27 cellular contexts compared by ENCODE assay signal in genomic region chr15:33108518-33108917, GRCh38.
"Had no signal": no experiment of that assay in that cellular context is flagged by ENCODE, and none has a peak within 500 bp of the region (broad histone marks: within the 10 kb centered on the region; RNA-seq: fewer than 3 reads in every experiment).

No MANE protein-coding gene starts in this region.

- H3K36me3 Mint-ChIP-seq: brain, WTC11 had no signal

- H3K27ac Mint-ChIP-seq: activated CD8-positive, alpha-beta T cell treated with anti-CD3 and anti-CD28 coated beads, Interleukin-2, amount 10 ng/mL, durations not matched to agents 7 days and 5 days; activated naive CD4-positive, alpha-beta T cell treated with anti-CD3 and anti-CD28 coated beads, Interleukin-2, amount 50 U/mL, for 72 hours; activated naive CD8-positive, alpha-beta T cell treated with anti-CD3 and anti-CD28 coated beads, Interleukin-2, amount 50 U/mL, for 24 hours; brain; T-helper 17 cell; WTC11 had no signal

- H3K4me3 ChIP-seq: cardiac muscle cell, SJSA1 had no signal

- DNase-seq: activated CD4-positive, alpha-beta T cell treated with anti-CD3 and anti-CD28 coated beads for 48 hours; activated CD4-positive, alpha-beta T cell treated with anti-CD3 and anti-CD28 coated beads, Interleukin-2, amount 50 U/mL, for 4 hours; activated CD4-positive, CD25-positive, alpha-beta regulatory T cell treated with anti-CD3 and anti-CD28 coated beads, Interleukin-2, amount 50 U/mL, for 72 hours; activated CD8-positive, alpha-beta memory T cell treated with anti-CD3 and anti-CD28 coated beads, Interleukin-2, amount 50 U/mL, for 48 hours; activated CD8-positive, alpha-beta T cell treated with anti-CD3 and anti-CD28 coated beads, Interleukin-2, amount 10 ng/mL, durations not matched to agents 7 days and 5 days; activated naive CD8-positive, alpha-beta T cell treated with anti-CD3 and anti-CD28 coated beads, Interleukin-2, amount 50 U/mL, for 24 hours; activated T-cell treated with anti-CD3 and anti-CD28 coated beads, Interleukin-2, amount 50 U/mL, for 1 hour; amniotic stem cell; NCI-H1092; NCI-H1417; NCI-H1694; NCI-H2029; NCI-H2107; NCI-H2171 treated with DMSO at 0.1 percent for 48 hours; NCI-H526 treated with DMSO at 0.1 percent for 48 hours; NCI-H82; OCI-M1; SHP77; T-helper 17 cell; T-helper 9 cell had no signal

- H3K27me3 ChIP-seq: cardiac muscle cell, SJSA1 had no signal

- H3K9me3 ChIP-seq: SJSA1 had no signal

- ATAC-seq: activated CD8-positive, alpha-beta T cell treated with anti-CD3 and anti-CD28 coated beads, Interleukin-2, amount 10 ng/mL, durations not matched to agents 7 days and 5 days; activated naive CD4-positive, alpha-beta T cell treated with anti-CD3 and anti-CD28 coated beads, Interleukin-2, amount 50 U/mL, for 72 hours; activated naive CD8-positive, alpha-beta T cell treated with anti-CD3 and anti-CD28 coated beads, Interleukin-2, amount 50 U/mL, for 24 hours; T-helper 17 cell; WTC11 had no signal

- H3K4me2 ChIP-seq: KMS-11 had no signal

- H3K27ac ChIP-seq: cardiac muscle cell, KMS-11, SJSA1 had no signal

- H3K4me3 Mint-ChIP-seq: activated CD8-positive, alpha-beta T cell treated with anti-CD3 and anti-CD28 coated beads, Interleukin-2, amount 10 ng/mL, durations not matched to agents 7 days and 5 days; activated naive CD8-positive, alpha-beta T cell treated with anti-CD3 and anti-CD28 coated beads, Interleukin-2, amount 50 U/mL, for 24 hours; brain; T-helper 17 cell; WTC11 had no signal

- H3K36me3 ChIP-seq: cardiac muscle cell, SJSA1 had no signal

- H3K9ac ChIP-seq: KMS-11 had no signal

- FAIRE-seq: RCC 7860 had no signal
